30 cellular contexts compared by ENCODE assay signal in genomic region chr7:90719159-90719558, GRCh38.
DNase-seq lines count a peak whose midpoint lies in the region; ATAC-seq, FAIRE-seq and TF ChIP-seq lines count a peak whose summit lies in the region.
"Had no signal": no experiment of that assay in that cellular context is flagged by ENCODE, and none has a peak within 500 bp of the region (broad histone marks: within the 10 kb centered on the region; RNA-seq: fewer than 3 reads in every experiment).

No MANE protein-coding gene starts in this region.

- TF ChIP-seq CTCF in CD14-positive monocyte (IDR thresholded peaks at IDR 0.05): no peak

- FAIRE-seq in GM18507 (lab: Jason Lieb, UNC) (peak; percentile 45), small intestine (lab: Jason Lieb, UNC) (no peak)
- FAIRE-seq: endometrium, frontal cortex, GM12878 had no signal

- no peak for DNase-seq in GM18507 (ENCODE audit: extremely low spot score, insufficient read length, low read depth)
- no peak for DNase-seq in SK-N-MC (ENCODE audit: low read depth, low spot score)
- DNase-seq in left lobe of liver (ENCODE audit: low spot score): no peak
- peak; percentile 30 for DNase-seq in small intestine
- no peak for DNase-seq in kidney glomerular epithelial cell (lab: John Stamatoyannopoulos, UW)
- no peak for DNase-seq in activated CD8-positive, alpha-beta memory T cell treated with anti-CD3 and anti-CD28 coated beads, Interleukin-2, amount 50 U/mL, for 48 hours
- no peak for DNase-seq in CD14-positive monocyte (ENCODE audit: low spot score)
- DNase-seq: activated naive CD4-positive, alpha-beta T cell treated with Interleukin-2 at 50 U/mL for 16 hours; adrenal gland; Calu3; cortex of kidney; GM23248; hippocampal formation; immature natural killer cell; left ventricle myocardium superior; mucosa of descending colon; NCI-H510A treated with DMSO at 0.1 percent for 48 hours; ovary; right cardiac atrium; SHP77; stimulated activated CD4-positive, alpha-beta T cell treated with anti-CD3 and anti-CD28 coated beads, Interleukin-4, amount 100 ng/mL, for 24 hours; testis had no signal

- intact Hi-C loops in CD14-positive monocyte (cut with micrococcal nuclease): no loop called here

- peak overlapping the region; percentile 60 for H3K9ac ChIP-seq in SK-N-MC (ENCODE audit: insufficient read length)
- H3K9ac ChIP-seq: GM23248 had no signal

- no peak overlapping the region for H3K4me3 Mint-ChIP-seq in CD14-positive monocyte
- H3K4me3 Mint-ChIP-seq: immature natural killer cell; natural killer cell treated with Interleukin-12 subunit alpha and Interleukin-12 subunit beta and Interleukin-15 and Interleukin-18, amount 100 ng/mL, for 72 hours; stimulated activated effector memory CD8-positive, alpha-beta T cell treated with anti-CD3 and anti-CD28 coated beads, Interleukin-12 subunit alpha, Interleukin-12 subunit beta, amount 100 ng/mL, for 72 hours; WTC11 had no signal

- H3K27ac ChIP-seq in SK-N-MC: peak overlapping the region; percentile 98
- no peak overlapping the region for H3K27ac ChIP-seq in small intestine (ENCODE audit: low read depth in 1 of 2, low read length in 1 of 2)
- H3K27ac ChIP-seq: adrenal gland, GM23248, ovary, testis, vagina had no signal

- H3K4me1 ChIP-seq in small intestine (ENCODE audit: control insufficient read depth in 2 of 2, insufficient read depth in 1 of 2, low read depth in 1 of 2, low read length in 1 of 2): peaks cover 2 to 7% of the 10 kb centered on the region in 2 donors
- H3K4me1 ChIP-seq: vagina had no signal

- ATAC-seq in left lobe of liver (peak; percentile 47), GM18858 (IDR thresholded peaks at IDR 0.05; ENCODE audit: unreplicated experiment) (no peak)
- ATAC-seq: GM12878; left ventricle myocardium superior; mucosa of descending colon; natural killer cell treated with Interleukin-12 subunit alpha and Interleukin-12 subunit beta and Interleukin-15 and Interleukin-18, amount 100 ng/mL, for 72 hours; right cardiac atrium; stimulated activated effector memory CD8-positive, alpha-beta T cell treated with anti-CD3 and anti-CD28 coated beads, Interleukin-12 subunit alpha, Interleukin-12 subunit beta, amount 100 ng/mL, for 72 hours; WTC11 had no signal

- peak overlapping the region; percentile 32 for H3K4me3 ChIP-seq in SK-N-MC
- H3K4me3 ChIP-seq in small intestine (ENCODE audit: low read depth in 1 of 2, low read length in 2 of 2): no peak overlapping the region
- H3K4me3 ChIP-seq: adrenal gland, GM12878, GM23248, mucosa of descending colon, ovary, testis, vagina had no signal

- peaks cover 0 to 2% (median 0%) of the 10 kb centered on the region in 3 donors for H3K27me3 Mint-ChIP-seq in CD14-positive monocyte (ENCODE audit: low read depth in 3 of 3)
- H3K27me3 Mint-ChIP-seq: natural killer cell treated with Interleukin-12 subunit alpha and Interleukin-12 subunit beta and Interleukin-15 and Interleukin-18, amount 100 ng/mL, for 72 hours had no signal

- no peaks in the 10 kb centered on the region for H3K4me1 Mint-ChIP-seq in CD14-positive monocyte
- H3K4me1 Mint-ChIP-seq: immature natural killer cell; stimulated activated effector memory CD8-positive, alpha-beta T cell treated with anti-CD3 and anti-CD28 coated beads, Interleukin-12 subunit alpha, Interleukin-12 subunit beta, amount 100 ng/mL, for 72 hours had no signal

- peaks cover 0 to 2% (median 0%) of the 10 kb centered on the region in 7 donors for H3K9me3 Mint-ChIP-seq in CD14-positive monocyte

- H3K36me3 Mint-ChIP-seq in CD14-positive monocyte: peaks cover 3% of the 10 kb centered on the region in 2 donors
- H3K36me3 Mint-ChIP-seq: immature natural killer cell; natural killer cell treated with Interleukin-12 subunit alpha and Interleukin-12 subunit beta and Interleukin-15 and Interleukin-18, amount 100 ng/mL, for 72 hours; stimulated activated effector memory CD8-positive, alpha-beta T cell treated with anti-CD3 and anti-CD28 coated beads, Interleukin-12 subunit alpha, Interleukin-12 subunit beta, amount 100 ng/mL, for 72 hours had no signal

- H3K9me3 ChIP-seq in SK-N-MC (ENCODE audit: low read depth, low read length) (no peaks in the 10 kb centered on the region), small intestine (ENCODE audit: control insufficient read depth, low read depth) (no peaks in the 10 kb centered on the region)
- H3K9me3 ChIP-seq: adrenal gland, mucosa of descending colon, ovary, testis, vagina had no signal

- H3K27ac Mint-ChIP-seq in CD14-positive monocyte: no peak overlapping the region
- H3K27ac Mint-ChIP-seq: immature natural killer cell; natural killer cell treated with Interleukin-12 subunit alpha and Interleukin-12 subunit beta and Interleukin-15 and Interleukin-18, amount 100 ng/mL, for 72 hours; stimulated activated effector memory CD8-positive, alpha-beta T cell treated with anti-CD3 and anti-CD28 coated beads, Interleukin-12 subunit alpha, Interleukin-12 subunit beta, amount 100 ng/mL, for 72 hours; WTC11 had no signal

- 45 to 66% (median 62%) methylated on average over 3 of the region's 3 CpGs for WGBS in small intestine, 3 donors

- no peaks in the 10 kb centered on the region for H3K27me3 ChIP-seq in small intestine (ENCODE audit: control insufficient read depth in 2 of 2, insufficient read depth in 2 of 2, low read length in 2 of 2)
- H3K27me3 ChIP-seq: adrenal gland, ovary, testis, vagina had no signal

- peaks cover 5% of the 10 kb centered on the region; the same call in 1 of the 2 replicates for H3K36me3 ChIP-seq in SK-N-MC (ENCODE audit: insufficient read depth, low read length)
- no peaks in the 10 kb centered on the region for H3K36me3 ChIP-seq in small intestine (ENCODE audit: control insufficient read depth in 2 of 2, insufficient read depth in 2 of 2, low read length in 2 of 2)
- H3K36me3 ChIP-seq: adrenal gland, ovary, vagina had no signal
